ENCODE assay signal across 23 cellular contexts in genomic region chr5:134975078-134975715, GRCh38. TPM values are rescaled to one million over a fixed set of nuclear protein-coding genes. Genes with fewer than 3 reads are reported as not detected.
A peak's percentile ranks its signal among the peaks of the same experiment; 100 is the strongest.
DNase-seq lines count a peak whose midpoint lies in the region; ATAC-seq and TF ChIP-seq lines count a peak whose summit lies in the region.
"Had no signal": no experiment of that assay in that cellular context is flagged by ENCODE, and none has a peak within 500 bp of the region (broad histone marks: within the 10 kb centered on the region; RNA-seq: fewer than 3 reads in every experiment).

No MANE protein-coding gene starts in this region.

- H3K9ac ChIP-seq in IMR-90 (ENCODE audit: low read depth, low read length), result no peak overlapping the region

- no peak overlapping the region for H2BK15ac ChIP-seq in IMR-90 (ENCODE audit: low read depth, low read length)

- H3K79me1 ChIP-seq in IMR-90 (ENCODE audit: low read depth in 1 of 2, low read length in 2 of 2), result no peaks in the 10 kb centered on the region

- intact Hi-C loops in IMR-90 (cut with micrococcal nuclease) (no loop called here), Calu3 (cut with micrococcal nuclease; ENCODE audit: unreplicated experiment) (no loop called here)

- no peak for TF ChIP-seq POLR2A in IMR-90 (IDR thresholded peaks at IDR 0.05; ENCODE audit: low read depth, low read length)

- H3K14ac ChIP-seq in IMR-90 (replicated peaks; ENCODE audit: low read depth, low read length), result no peak overlapping the region

- POLR2A ChIA-PET in IMR-90 (lab: Charles Lee; ENCODE audit: unreplicated experiment), result no interaction called here

- no peaks in the 10 kb centered on the region for H3K36me3 Mint-ChIP-seq in Calu3 (ENCODE audit: insufficient read depth, unreplicated experiment)

- H3K18ac ChIP-seq in IMR-90 (ENCODE audit: low read depth, low read length), result no peak overlapping the region

- no peaks in the 10 kb centered on the region for H3K4me1 Mint-ChIP-seq in Calu3 (ENCODE audit: low read depth, unreplicated experiment)
- H3K4me1 Mint-ChIP-seq: CD4-positive, CD25-positive, alpha-beta regulatory T cell; immature natural killer cell; stimulated activated memory B cell treated with anti-CD40 and anti-IgM and Interleukin-4, amounts not matched to agents 10 μg/mL and 1 μg/mL and 100 μg/mL, for 72 hours had no signal

- no peak overlapping the region for H3K27ac Mint-ChIP-seq in Calu3 (ENCODE audit: unreplicated experiment)
- H3K27ac Mint-ChIP-seq: CD4-positive, CD25-positive, alpha-beta regulatory T cell; immature natural killer cell; stimulated activated memory B cell treated with anti-CD40 and anti-IgM and Interleukin-4, amounts not matched to agents 10 μg/mL and 1 μg/mL and 100 μg/mL, for 72 hours had no signal

- no peak overlapping the region for H2AK5ac ChIP-seq in IMR-90 (ENCODE audit: low read depth, low read length)

- BruUV-seq in IMR-90 (replicated peaks; lab: Mats Ljungman, UMichigan) (no TSS peak), Calu3 (replicated peaks; lab: Mats Ljungman, UMichigan) (no TSS peak)

- no peak overlapping the region for H3K4me2 ChIP-seq in IMR-90 (ENCODE audit: low read depth, low read length)

- TF ChIP-seq RAD21 in IMR-90 (IDR thresholded peaks at IDR 0.05; ENCODE audit: low read length), result no peak

- WGBS in IMR-90 (ENCODE audit: extremely low coverage in 2 of 2, insufficient read length in 1 of 2), 2 experiments, result no CpG with 5 or more reads among the region's 2 CpGs

- ATAC-seq in GM18511 (IDR thresholded peaks at IDR 0.05; ENCODE audit: unreplicated experiment), result peak; percentile 59
- peak; percentile 75 for ATAC-seq in IMR-90 (ENCODE audit: low read depth)
- ATAC-seq in GM18858 (IDR thresholded peaks at IDR 0.05; ENCODE audit: unreplicated experiment), result no peak
- ATAC-seq in HG03135 (IDR thresholded peaks at IDR 0.05; ENCODE audit: unreplicated experiment), result no peak
- ATAC-seq: HCT116; stimulated activated memory B cell treated with anti-CD40 and anti-IgM and Interleukin-4, amounts not matched to agents 10 μg/mL and 1 μg/mL and 100 μg/mL, for 72 hours had no signal

- no peak overlapping the region for H3K4ac ChIP-seq in IMR-90 (ENCODE audit: low read depth, low read length)

- dilution Hi-C loops in IMR-90 (cut with HindIII; ENCODE audit: low sequenced_read_pairs, unreplicated experiment), result no loop called here

- no peak overlapping the region for H4K8ac ChIP-seq in IMR-90 (ENCODE audit: low read depth in 2 of 2, low read length in 2 of 2)

- H2BK20ac ChIP-seq in IMR-90 (ENCODE audit: low read depth, low read length), result no peak overlapping the region

- H4K91ac ChIP-seq in IMR-90 (ENCODE audit: insufficient read depth, low read depth, low read length), result no peak overlapping the region

- H2BK5ac ChIP-seq in IMR-90 (ENCODE audit: low read depth, low read length, poor library complexity, severe bottlenecking), result no peak overlapping the region

- peaks cover 3% of the 10 kb centered on the region; the same call in 1 of the 2 replicates for H3K9me3 ChIP-seq in IMR-90 (ENCODE audit: control insufficient read depth, insufficient read depth, low read length)

- H2BK120ac ChIP-seq in IMR-90 (ENCODE audit: low read depth, low read length), result no peak overlapping the region

- H3K4me1 ChIP-seq in IMR-90 (ENCODE audit: control insufficient read depth, insufficient read depth, low read length), result no peaks in the 10 kb centered on the region

- no peaks in the 10 kb centered on the region; the same call in 1 of the 2 replicates for H4K20me1 ChIP-seq in IMR-90 (ENCODE audit: insufficient read depth, low read length)

- H4K5ac ChIP-seq in IMR-90 (ENCODE audit: low read depth, low read length), result no peak overlapping the region

- H3K27me3 ChIP-seq in IMR-90 (ENCODE audit: control insufficient read depth, insufficient read depth, low read length) (no peaks in the 10 kb centered on the region), brain microvascular endothelial cell (replicated peaks) (no peaks in the 10 kb centered on the region)

- H3K4me3 ChIP-seq in IMR-90 (ENCODE audit: insufficient read depth, low read depth, low read length) (no peak overlapping the region), brain microvascular endothelial cell (ENCODE audit: low read depth, low read length) (no peak overlapping the region)
- H3K4me3 ChIP-seq: thoracic aorta had no signal

- no peak overlapping the region for H3K27ac ChIP-seq in IMR-90 (ENCODE audit: insufficient read depth, low read length)
- no peak overlapping the region for H3K27ac ChIP-seq in brain microvascular endothelial cell
- H3K27ac ChIP-seq: thoracic aorta had no signal

- CTCF ChIA-PET in IMR-90 (lab: Yijun Ruan, JAX) (no interaction called here), Calu3 (lab: Charles Lee) (no interaction called here)

- no peaks in the 10 kb centered on the region for H3K27me3 Mint-ChIP-seq in Calu3 (ENCODE audit: unreplicated experiment)
- H3K27me3 Mint-ChIP-seq: CD4-positive, CD25-positive, alpha-beta regulatory T cell; stimulated activated memory B cell treated with anti-CD40 and anti-IgM and Interleukin-4, amounts not matched to agents 10 μg/mL and 1 μg/mL and 100 μg/mL, for 72 hours had no signal

- H3K9me3 Mint-ChIP-seq in Calu3 (ENCODE audit: low read depth, unreplicated experiment), result peaks cover 12% of the 10 kb centered on the region

- no peaks in the 10 kb centered on the region for H3K36me3 ChIP-seq in IMR-90 (ENCODE audit: control insufficient read depth, insufficient read depth, low read length)
- no peaks in the 10 kb centered on the region for H3K36me3 ChIP-seq in brain microvascular endothelial cell (replicated peaks)
- H3K36me3 ChIP-seq: thoracic aorta had no signal

- TF ChIP-seq CTCF in IMR-90 (conservative IDR thresholded peaks at IDR 0.05; ENCODE audit: low read depth, low read length) (no peak), brain microvascular endothelial cell (IDR thresholded peaks at IDR 0.05; ENCODE audit: low read depth, low read length, missing control alignments) (no peak), Calu3 (IDR thresholded peaks at IDR 0.05; ENCODE audit: unreplicated experiment) (no peak)

- no peak overlapping the region for H3K23ac ChIP-seq in IMR-90 (ENCODE audit: low read depth, low read length)

- no peak overlapping the region for H2AFZ ChIP-seq in IMR-90 (replicated peaks; ENCODE audit: low read length, poor library complexity)

- peaks cover 4% of the 10 kb centered on the region for H3K9me1 ChIP-seq in IMR-90 (ENCODE audit: insufficient read depth, low read length)

- H3K56ac ChIP-seq in IMR-90 (ENCODE audit: extremely low read depth, insufficient read depth, low read length), result no peak overlapping the region

- no peak overlapping the region for H3K4me3 Mint-ChIP-seq in Calu3 (ENCODE audit: low read depth, unreplicated experiment)
- H3K4me3 Mint-ChIP-seq: CD4-positive, CD25-positive, alpha-beta regulatory T cell; immature natural killer cell; stimulated activated memory B cell treated with anti-CD40 and anti-IgM and Interleukin-4, amounts not matched to agents 10 μg/mL and 1 μg/mL and 100 μg/mL, for 72 hours had no signal

- DNase-seq in IMR-90 (peak; percentile 47), brain microvascular endothelial cell (peak; percentile 35), kidney tubule cell (ENCODE audit: low spot score) (peak; percentile 39), Calu3 (no peak)
- no peak for DNase-seq in activated CD4-positive, alpha-beta T cell treated with anti-CD3 and anti-CD28 coated beads, Interleukin-2, amount 50 U/mL, for 48 hours
- DNase-seq: activated gamma-delta T cell treated with Interleukin-2 at 50 U/mL for 16 hours; anterior cingulate cortex; CD4-positive, CD25-positive, alpha-beta regulatory T cell; DND-41; effector CD8-positive, alpha-beta T cell; immature natural killer cell; KBM-7; NCI-H526; occipital lobe; OCI-M1; T-helper 1 cell had no signal

- H2AK9ac ChIP-seq in IMR-90 (replicated peaks; ENCODE audit: low read depth, low read length, poor library complexity), result no peak overlapping the region

- in situ Hi-C loops in IMR-90 (cut with MboI; ENCODE audit: low sequenced_read_pairs) (no loop called here), brain microvascular endothelial cell (cut with HindIII; ENCODE audit: low pct_ligation_motif_present, low sequenced_read_pairs) (no loop called here)

TF ChIP-seq in IMR-90, 13 proteins besides CTCF, POLR2A, EP300 and RAD21:
- TF ChIP-seq, protein P1, sequence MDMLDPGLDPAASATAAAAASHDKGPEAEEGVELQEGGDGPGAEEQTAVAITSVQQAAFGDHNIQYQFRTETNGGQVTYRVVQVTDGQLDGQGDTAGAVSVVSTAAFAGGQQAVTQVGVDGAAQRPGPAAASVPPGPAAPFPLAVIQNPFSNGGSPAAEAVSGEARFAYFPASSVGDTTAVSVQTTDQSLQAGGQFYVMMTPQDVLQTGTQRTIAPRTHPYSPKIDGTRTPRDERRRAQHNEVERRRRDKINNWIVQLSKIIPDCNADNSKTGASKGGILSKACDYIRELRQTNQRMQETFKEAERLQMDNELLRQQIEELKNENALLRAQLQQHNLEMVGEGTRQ (IDR thresholded peaks at IDR 0.05; ENCODE audit: low read depth, low read length), result no peak
- TF ChIP-seq CEBPB (IDR thresholded peaks at IDR 0.05; ENCODE audit: low read depth, low read length) (peak; percentile 75; the same call in 1 of the 2 replicates), NFE2L2 (IDR thresholded peaks at IDR 0.05; ENCODE audit: low read depth, low read length) (no peak), MAZ (IDR thresholded peaks at IDR 0.05; ENCODE audit: borderline replicate concordance, low read depth, low read length) (no peak), FOS (IDR thresholded peaks at IDR 0.05; ENCODE audit: low read depth, low read length) (no peak)
- TF ChIP-seq, protein P2, sequence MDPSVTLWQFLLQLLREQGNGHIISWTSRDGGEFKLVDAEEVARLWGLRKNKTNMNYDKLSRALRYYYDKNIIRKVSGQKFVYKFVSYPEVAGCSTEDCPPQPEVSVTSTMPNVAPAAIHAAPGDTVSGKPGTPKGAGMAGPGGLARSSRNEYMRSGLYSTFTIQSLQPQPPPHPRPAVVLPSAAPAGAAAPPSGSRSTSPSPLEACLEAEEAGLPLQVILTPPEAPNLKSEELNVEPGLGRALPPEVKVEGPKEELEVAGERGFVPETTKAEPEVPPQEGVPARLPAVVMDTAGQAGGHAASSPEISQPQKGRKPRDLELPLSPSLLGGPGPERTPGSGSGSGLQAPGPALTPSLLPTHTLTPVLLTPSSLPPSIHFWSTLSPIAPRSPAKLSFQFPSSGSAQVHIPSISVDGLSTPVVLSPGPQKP (IDR thresholded peaks at IDR 0.05; ENCODE audit: borderline replicate concordance, low read depth, low read length), result no peak

RNA-seq across cellular contexts. Expression of gene CATSPER3, which starts 7.5 kb away (rescaled TPM):
- total RNA-seq in IMR-90 (2012; rRNA removed) (under 0.01 TPM in 1 of 2 replicates, not detected in the other), Calu3 (2022) (1.4 and 1.5 TPM in 2 replicates)
- polyA plus RNA-seq in IMR-90 (2012; rRNA removed), result 0.12 TPM in 1 of 2 replicates, not detected in the other
- 0.02 and 0.05 TPM in 2 replicates for polyA plus RNA-seq in IMR-90 (2012; cell fraction: cytosol; rRNA removed)
- 0.40 and 0.75 TPM in 2 replicates for polyA plus RNA-seq in IMR-90 (2012; cell fraction: nucleus; rRNA removed; ENCODE audit: low replicate concordance)
- total RNA-seq: thoracic aorta had no signal

RNA-seq across cellular contexts. Expression of gene PITX1, which starts 58.8 kb away (rescaled TPM):
- total RNA-seq in IMR-90 (2012; rRNA removed), result 10.3 and 10.4 TPM in 2 replicates
- 29.8 and 41.9 TPM in 2 replicates for polyA plus RNA-seq in IMR-90 (2012; rRNA removed)
- polyA plus RNA-seq in IMR-90 (2012; cell fraction: cytosol; rRNA removed), result 29.9 and 83.6 TPM in 2 replicates
- 40.5 and 74.0 TPM in 2 replicates for polyA plus RNA-seq in IMR-90 (2012; cell fraction: nucleus; rRNA removed; ENCODE audit: low replicate concordance)
- total RNA-seq in Calu3 (2022), result 12.1 and 12.9 TPM in 2 replicates
- total RNA-seq: CD4-positive, CD25-positive, alpha-beta regulatory T cell; cerebellum; occipital lobe; thoracic aorta had no signal
- polyA plus RNA-seq: CD4-positive, CD25-positive, alpha-beta regulatory T cell; immature natural killer cell had no signal

Comparison
In these comparisons a context has a peak if more than half of its experiments do, and no peak if none do; other contexts are left out.
1. ATAC-seq: peak in GM18511 (single experiment) and IMR-90 (single experiment); none in GM18858 (single experiment) and HG03135 (single experiment).
2. DNase-seq: peak in IMR-90 (single experiment), brain microvascular endothelial cell (single experiment) and kidney tubule cell (single experiment); none in Calu3 (single experiment) and activated CD4-positive, alpha-beta T cell treated with anti-CD3 and anti-CD28 coated beads, Interleukin-2, amount 50 U/mL, for 48 hours (0 of 2).